8 cellular contexts compared by ENCODE assay signal in genomic region chr7:37833107-37833817, GRCh38. TPM values are rescaled to one million over a fixed set of nuclear protein-coding genes. Genes with fewer than 3 reads are reported as not detected.
DNase-seq lines count a peak whose midpoint lies in the region; ATAC-seq, FAIRE-seq and TF ChIP-seq lines count a peak whose summit lies in the region.

No MANE protein-coding gene starts in this region.

- H3K4me2 ChIP-seq in fibroblast of lung (ENCODE audit: extremely low read depth, insufficient read depth, low read length), result peak overlapping the region; percentile 89

- POLR2A ChIA-PET in naive thymus-derived CD8-positive, alpha-beta T cell (lab: Charles Lee), result no interaction called here

- H3K27ac ChIP-seq in C4-2B (no peak overlapping the region), fibroblast of lung (ENCODE audit: insufficient read depth, low read length) (no peak overlapping the region), tibial artery (no peak overlapping the region)

- intact Hi-C loops in tibial artery (cut with DNase I; ENCODE audit: low total_unique reads), result loop anchor here (5.0 kb wide), 2 partner anchors 206 to 601 kb away; no protein-coding TSS in a partner anchor

- H2AFZ ChIP-seq in fibroblast of lung (ENCODE audit: low read length), result peak overlapping the region; percentile 89

- H3K27me3 ChIP-seq in fibroblast of lung (ENCODE audit: control insufficient read depth, insufficient read depth, low read length) (no peaks in the 10 kb centered on the region), tibial artery (no peaks in the 10 kb centered on the region)

- no peak for FAIRE-seq in H54 (lab: Jason Lieb, UNC)

- ATAC-seq in naive thymus-derived CD8-positive, alpha-beta T cell, result peak; percentile 63 to 66
- ATAC-seq in GM19397 (IDR thresholded peaks at IDR 0.05; ENCODE audit: unreplicated experiment), result no peak

- no peaks in the 10 kb centered on the region for H4K20me1 ChIP-seq in fibroblast of lung (ENCODE audit: control insufficient read depth, extremely low read depth, insufficient read depth, low read length)

- no peak for TF ChIP-seq POLR2A in H54 (IDR thresholded peaks at IDR 0.05; ENCODE audit: low read depth, low read length)

- TF ChIP-seq CTCF in C4-2B (conservative IDR thresholded peaks at IDR 0.05), result peak; percentile 85
- TF ChIP-seq CTCF in fibroblast of lung (conservative IDR thresholded peaks at IDR 0.05 in 1 of 2, IDR thresholded peaks at IDR 0.05 in 1 of 2; ENCODE audit: low read depth in 1 of 2, low read length in 2 of 2), result peak; percentile 62 to 67
- TF ChIP-seq CTCF in tibial artery (IDR thresholded peaks at IDR 0.05), result peak; percentile 61 to 70

- H3K4me1 ChIP-seq in fibroblast of lung (ENCODE audit: control insufficient read depth, extremely low read depth, insufficient read depth, low read length) (no peaks in the 10 kb centered on the region), tibial artery (peaks cover 0 to 6% (median 2%) of the 10 kb centered on the region in 4 donors)

- H3K27me3 Mint-ChIP-seq in naive thymus-derived CD8-positive, alpha-beta T cell, result peaks cover 0 to 8% (median 4%) of the 10 kb centered on the region in 5 donors

- H3K9me3 Mint-ChIP-seq in naive thymus-derived CD8-positive, alpha-beta T cell, result no peaks in the 10 kb centered on the region

- H3K27ac Mint-ChIP-seq in naive thymus-derived CD8-positive, alpha-beta T cell, result peak overlapping the region in 8 of 10 donors; percentile 4 to 93 (median 75)

- no peaks in the 10 kb centered on the region for H3K36me3 Mint-ChIP-seq in naive thymus-derived CD8-positive, alpha-beta T cell

- H3K9me3 ChIP-seq in fibroblast of lung (ENCODE audit: control insufficient read depth, insufficient read depth, low read depth, low read length) (no peaks in the 10 kb centered on the region), tibial artery (no peaks in the 10 kb centered on the region)

- no peaks in the 10 kb centered on the region for H3K79me2 ChIP-seq in fibroblast of lung (ENCODE audit: control insufficient read depth, insufficient read depth, low read length)

- H3K36me3 ChIP-seq in fibroblast of lung (ENCODE audit: control insufficient read depth, insufficient read depth, low read length) (no peaks in the 10 kb centered on the region), tibial artery (no peaks in the 10 kb centered on the region)

- peak overlapping the region; percentile 75 to 93 (median 85) for H3K4me3 Mint-ChIP-seq in naive thymus-derived CD8-positive, alpha-beta T cell

- H3K4me1 Mint-ChIP-seq in naive thymus-derived CD8-positive, alpha-beta T cell, result peaks cover 2 to 11% (median 9%) of the 10 kb centered on the region in 4 donors

- DNase-seq in H54 (ENCODE audit: insufficient read length, low spot score), result peak; percentile 44
- DNase-seq in NCI-H748 (lab: John Stamatoyannopoulos, UW; ENCODE audit: unreplicated experiment), result peak; percentile 61
- peak; percentile 35 for DNase-seq in activated T-cell treated with anti-CD3 and anti-CD28 coated beads, Interleukin-2, amount 50 U/mL, for 1 hour
- peak; percentile 24 to 70 for DNase-seq in fibroblast of lung (ENCODE audit: low read depth in 2 of 2)
- DNase-seq in naive thymus-derived CD8-positive, alpha-beta T cell, result peak in 9 of 10 donors; percentile 12 to 60 (median 34)
- DNase-seq in tibial artery, result peak in 1 of 2 donors; percentile 21

- no peak overlapping the region for H3K9ac ChIP-seq in fibroblast of lung (ENCODE audit: insufficient read depth, low read length)

- H3K4me3 ChIP-seq in fibroblast of lung (replicated peaks in 1 of 4; ENCODE audit: control extremely low read depth in 1 of 4, insufficient read depth in 1 of 4, low read depth in 3 of 4, low read length in 4 of 4) (peak overlapping the region; percentile 25 to 63 (median 44)), tibial artery (peak overlapping the region; percentile 25 to 50)

RNA-seq across cellular contexts. Expression of gene NME8, which starts 15.1 kb away (rescaled TPM):
- not detected in 2 replicates for total RNA-seq in fibroblast of lung
- polyA plus RNA-seq in fibroblast of lung, result not detected in 2 replicates
- not detected in 2 replicates for polyA plus RNA-seq in fibroblast of lung (2012)
- not detected in 2 replicates for polyA minus RNA-seq in fibroblast of lung (ENCODE audit: low replicate concordance)
- total RNA-seq in naive thymus-derived CD8-positive, alpha-beta T cell, result not detected
- polyA plus RNA-seq in naive thymus-derived CD8-positive, alpha-beta T cell, result not detected
